ENCODE assay signal across 8 cellular contexts in genomic region chr14:60649815-60650381, GRCh38. TPM values are rescaled to one million over a fixed set of nuclear protein-coding genes. Genes with fewer than 3 reads are reported as not detected.
A peak's percentile ranks its signal among the peaks of the same experiment; 100 is the strongest.
DNase-seq lines count a peak whose midpoint lies in the region; ATAC-seq and TF ChIP-seq lines count a peak whose summit lies in the region.

No MANE protein-coding gene starts in this region.

- peak overlapping the region; percentile 46 for H3K4me3 Mint-ChIP-seq in natural killer cell treated with Interleukin-12 subunit alpha and Interleukin-12 subunit beta and Interleukin-15 and Interleukin-18, amount 100 ng/mL, for 72 hours

- no peaks in the 10 kb centered on the region for H3K36me3 Mint-ChIP-seq in natural killer cell treated with Interleukin-12 subunit alpha and Interleukin-12 subunit beta and Interleukin-15 and Interleukin-18, amount 100 ng/mL, for 72 hours

- no peaks in the 10 kb centered on the region for H3K27me3 ChIP-seq in brain microvascular endothelial cell (replicated peaks)

- DNase-seq in DMS79 treated with DMSO at 0.1 percent for 48 hours (lab: John Stamatoyannopoulos, UW) (peak; percentile 96), NCI-H1105 treated with DMSO at 0.1 percent for 48 hours (lab: John Stamatoyannopoulos, UW) (peak; percentile 68), brain microvascular endothelial cell (no peak), D341Med (ENCODE audit: low spot score) (no peak), Ammon's horn (ENCODE audit: low spot score) (no peak)
- DNase-seq in natural killer cell treated with Interleukin-12 subunit alpha and Interleukin-12 subunit beta and Interleukin-15 and Interleukin-18, amount 100 ng/mL, for 72 hours (ENCODE audit: low spot score), result no peak
- no peak for DNase-seq in stimulated activated naive CD4-positive, alpha-beta T cell treated with Interleukin-2 at 50 U/mL for 16 hours (lab: John Stamatoyannopoulos, UW)
- no peak for DNase-seq in stimulated activated CD4-positive, alpha-beta T cell treated with anti-CD3 and anti-CD28 coated beads, Interleukin-4, amount 100 ng/mL, for 1 hour

- no peak for TF ChIP-seq CTCF in brain microvascular endothelial cell (IDR thresholded peaks at IDR 0.05; ENCODE audit: low read depth, low read length, missing control alignments)

- no peak overlapping the region for H3K27ac ChIP-seq in brain microvascular endothelial cell

- in situ Hi-C loops in brain microvascular endothelial cell (cut with HindIII; ENCODE audit: low pct_ligation_motif_present, low sequenced_read_pairs), result loop anchor here (25.0 kb wide), 2 partner anchors 387 to 587 kb away; no protein-coding TSS in a partner anchor

- no peak for ATAC-seq in natural killer cell treated with Interleukin-12 subunit alpha and Interleukin-12 subunit beta and Interleukin-15 and Interleukin-18, amount 100 ng/mL, for 72 hours

- peak overlapping the region; percentile 76 for H3K4me3 ChIP-seq in brain microvascular endothelial cell (ENCODE audit: low read depth, low read length)

- H3K4me1 Mint-ChIP-seq in natural killer cell treated with Interleukin-12 subunit alpha and Interleukin-12 subunit beta and Interleukin-15 and Interleukin-18, amount 100 ng/mL, for 72 hours (ENCODE audit: low read depth in 2 of 2), result peaks cover 28 to 32% of the 10 kb centered on the region in 2 donors

- H3K9me3 Mint-ChIP-seq in natural killer cell treated with Interleukin-12 subunit alpha and Interleukin-12 subunit beta and Interleukin-15 and Interleukin-18, amount 100 ng/mL, for 72 hours, result no peaks in the 10 kb centered on the region

- no peaks in the 10 kb centered on the region for H3K36me3 ChIP-seq in brain microvascular endothelial cell (replicated peaks)

- no peak overlapping the region for H3K27ac Mint-ChIP-seq in natural killer cell treated with Interleukin-12 subunit alpha and Interleukin-12 subunit beta and Interleukin-15 and Interleukin-18, amount 100 ng/mL, for 72 hours

- H3K27me3 Mint-ChIP-seq in natural killer cell treated with Interleukin-12 subunit alpha and Interleukin-12 subunit beta and Interleukin-15 and Interleukin-18, amount 100 ng/mL, for 72 hours, result peaks cover 71 to 83% of the 10 kb centered on the region in 2 donors

RNA-seq across cellular contexts. Expression of gene SIX1, which starts 0.6 kb away (rescaled TPM):
- total RNA-seq in natural killer cell treated with Interleukin-12 subunit alpha and Interleukin-12 subunit beta and Interleukin-15 and Interleukin-18, amount 100 ng/mL, for 72 hours, result not detected

Comparison
In these comparisons a context has a peak if more than half of its experiments do, and no peak if none do; other contexts are left out.
1. DNase-seq: peak in DMS79 treated with DMSO at 0.1 percent for 48 hours (single experiment) and NCI-H1105 treated with DMSO at 0.1 percent for 48 hours (single experiment); none in brain microvascular endothelial cell (single experiment), natural killer cell treated with Interleukin-12 subunit alpha and Interleukin-12 subunit beta and Interleukin-15 and Interleukin-18, amount 100 ng/mL, for 72 hours (single experiment), D341Med (single experiment), stimulated activated naive CD4-positive, alpha-beta T cell treated with Interleukin-2 at 50 U/mL for 16 hours (single experiment), Ammon's horn (single experiment) and stimulated activated CD4-positive, alpha-beta T cell treated with anti-CD3 and anti-CD28 coated beads, Interleukin-4, amount 100 ng/mL, for 1 hour (single experiment).